Comparison of ENCODE assay signal across 11 cellular contexts in genomic region chr6:160036790-160037206, GRCh38.
DNase-seq lines count a peak whose midpoint lies in the region; FAIRE-seq and TF ChIP-seq lines count a peak whose summit lies in the region.
"Had no signal": no experiment of that assay in that cellular context is flagged by ENCODE, and none has a peak within 500 bp of the region (broad histone marks: within the 10 kb centered on the region; RNA-seq: fewer than 3 reads in every experiment).

No MANE protein-coding gene starts in this region.

- H3K79me2 ChIP-seq in mammary epithelial cell (ENCODE audit: insufficient read depth, low read length) = peaks cover 4% of the 10 kb centered on the region

- H3K27me3 ChIP-seq in mammary epithelial cell (ENCODE audit: insufficient read depth, low read length) = no peaks in the 10 kb centered on the region
- no peaks in the 10 kb centered on the region for H3K27me3 ChIP-seq in thyroid gland

- H3K9ac ChIP-seq in mammary epithelial cell (ENCODE audit: insufficient read depth, low read length) = peak overlapping the region; percentile 41

- H3K27ac ChIP-seq in mammary epithelial cell (ENCODE audit: insufficient read depth, low read depth, low read length) (peak overlapping the region; percentile 88), thyroid gland (peak overlapping the region in 2 of 3 donors; percentile 14 to 45)

- intact Hi-C loops in mammary epithelial cell (cut with micrococcal nuclease) = no loop called here
- intact Hi-C loops in thyroid gland (cut with DNase I) = loop anchor here (10.0 kb wide), 1 partner anchor 62 kb away; no protein-coding TSS in a partner anchor

- H2AFZ ChIP-seq in mammary epithelial cell (ENCODE audit: low read depth, low read length) = no peak overlapping the region

- no TSS peak for BruUV-seq in mammary epithelial cell (replicated peaks; lab: Mats Ljungman, UMichigan)

- no peak for TF ChIP-seq POLR2A in thyroid gland (IDR thresholded peaks at IDR 0.05)

- peak; percentile 81 for DNase-seq in M059J (ENCODE audit: low read depth)
- DNase-seq in mammary epithelial cell = peak; percentile 81
- DNase-seq in hepatic stellate cell (ENCODE audit: low spot score) = peak; percentile 76
- no peak for DNase-seq in thyroid gland
- no peak for DNase-seq in KBM-7
- DNase-seq in D721Med (ENCODE audit: insufficient read length, low spot score) = no peak
- no peak for DNase-seq in stimulated activated CD8-positive, alpha-beta memory T cell treated with anti-CD3 and anti-CD28 coated beads, Interleukin-4, amount 100 ng/mL, for 48 hours
- DNase-seq: activated CD8-positive, alpha-beta memory T cell treated with anti-CD3 and anti-CD28 coated beads, Interleukin-2, amount 50 U/mL, for 48 hours; GF-D8; NCI-H510A treated with DMSO at 0.1 percent for 48 hours; retina had no signal

- H3K4me2 ChIP-seq in mammary epithelial cell (ENCODE audit: insufficient read depth, low read depth, low read length) = peak overlapping the region; percentile 55

- no peak for FAIRE-seq in D721Med (lab: Jason Lieb, UNC)

- dilution Hi-C loops in mammary epithelial cell (cut with HindIII; ENCODE audit: low sequenced_read_pairs) = no loop called here

- CTCF ChIA-PET in mammary epithelial cell (lab: Charles Lee; ENCODE audit: low non-redundant PET) = interaction anchor here (0.7 kb wide), 1 partner anchor 63 kb away, joined by 3 read pairs; no protein-coding TSS in a partner anchor

- in situ Hi-C loops in mammary epithelial cell (cut with MboI; ENCODE audit: low sequenced_read_pairs in 2 of 2) = no loop called here
- in situ Hi-C loops in KBM-7 (cut with MboI; ENCODE audit: low pct_unique_long_range_greater_than_20kb, low sequenced_read_pairs) = no loop called here

- H4K20me1 ChIP-seq in mammary epithelial cell (ENCODE audit: insufficient read depth, low read length) = no peaks in the 10 kb centered on the region

- H3K4me3 ChIP-seq in mammary epithelial cell (replicated peaks in 1 of 3; ENCODE audit: insufficient read depth in 1 of 3, low read depth in 2 of 3, low read length in 3 of 3) (no peak overlapping the region), thyroid gland (replicated peaks in 1 of 3) (no peak overlapping the region)

- H3K9me3 ChIP-seq in mammary epithelial cell (replicated peaks; ENCODE audit: insufficient read depth, low read length) (no peaks in the 10 kb centered on the region), thyroid gland (no peaks in the 10 kb centered on the region)

- H3K36me3 ChIP-seq in mammary epithelial cell (ENCODE audit: insufficient read depth, low read length) (peaks cover 9% of the 10 kb centered on the region), thyroid gland (peaks cover 18 to 40% of the 10 kb centered on the region in 2 donors)

- peaks cover 32% of the 10 kb centered on the region for H3K4me1 ChIP-seq in mammary epithelial cell (ENCODE audit: insufficient read depth, low read length)
- H3K4me1 ChIP-seq in thyroid gland = peaks cover 7 to 9% of the 10 kb centered on the region in 2 donors

- WGBS in mammary epithelial cell (ENCODE audit: low coverage, missing lambda C conversion rate) = 0% methylated on average over 4 of the region's 4 CpGs
- 77 to 83% methylated on average over 4 of the region's 4 CpGs for WGBS in thyroid gland, 2 donors

- TF ChIP-seq CTCF in mammary epithelial cell (conservative IDR thresholded peaks at IDR 0.05 in 1 of 2, IDR thresholded peaks at IDR 0.05 in 1 of 2; ENCODE audit: extremely low read depth in 1 of 2, insufficient read depth in 1 of 2, low read depth in 1 of 2, low read length in 2 of 2) (no peak), thyroid gland (IDR thresholded peaks at IDR 0.05) (no peak), D721Med (IDR thresholded peaks at IDR 0.05; ENCODE audit: insufficient read depth, missing control alignments) (no peak)

Comparison
In these comparisons a context has a peak if more than half of its experiments do, and no peak if none do; other contexts are left out.
1. DNase-seq: peak in M059J (single experiment), mammary epithelial cell (single experiment) and hepatic stellate cell (single experiment); none in thyroid gland (0 of 2), KBM-7 (single experiment), D721Med (single experiment) and stimulated activated CD8-positive, alpha-beta memory T cell treated with anti-CD3 and anti-CD28 coated beads, Interleukin-4, amount 100 ng/mL, for 48 hours (single experiment).